In genomic region chr6:26465776-26466175, GRCh38 we compare ENCODE assay signal across 18 cellular contexts. TPM values are rescaled to one million over a fixed set of nuclear protein-coding genes. Genes with fewer than 3 reads are reported as not detected.
DNase-seq lines count a peak whose midpoint lies in the region; ATAC-seq, FAIRE-seq and TF ChIP-seq lines count a peak whose summit lies in the region.
"Had no signal": no experiment of that assay in that cellular context is flagged by ENCODE, and none has a peak within 500 bp of the region (broad histone marks: within the 10 kb centered on the region; RNA-seq: fewer than 3 reads in every experiment).

No MANE protein-coding gene starts in this region.

- H2BK12ac ChIP-seq in trophoblast cell (ENCODE audit: low read length), result no peak overlapping the region

- no peak overlapping the region for H2AK5ac ChIP-seq in trophoblast cell (ENCODE audit: low read length)

- TF ChIP-seq CTCF in K562 (IDR thresholded peaks at IDR 0.05 in 2 of 3, conservative IDR thresholded peaks at IDR 0.05 in 1 of 3; ENCODE audit: insufficient read depth in 2 of 3, low read depth in 1 of 3, low read length in 3 of 3) (no peak), stomach (IDR thresholded peaks at IDR 0.05) (no peak)

- no peak overlapping the region for H4K91ac ChIP-seq in trophoblast cell (ENCODE audit: low read depth, low read length)

- peaks cover 5% of the 10 kb centered on the region for H3K9me1 ChIP-seq in K562 (ENCODE audit: control insufficient read depth, insufficient read depth, low read length)

- no peaks in the 10 kb centered on the region for H3K9me3 ChIP-seq in CD4-positive, alpha-beta memory T cell (ENCODE audit: control insufficient read depth in 1 of 2, low read length in 2 of 2)
- H3K9me3 ChIP-seq in K562 (replicated peaks; ENCODE audit: control insufficient read depth, insufficient read depth, low read depth, low read length), result no peaks in the 10 kb centered on the region
- H3K9me3 ChIP-seq in naive thymus-derived CD4-positive, alpha-beta T cell (ENCODE audit: control insufficient read depth in 2 of 3, low read length in 3 of 3), result no peaks in the 10 kb centered on the region
- peaks cover 2% of the 10 kb centered on the region for H3K9me3 ChIP-seq in trophoblast cell (ENCODE audit: insufficient read depth, low read depth, low read length)
- no peaks in the 10 kb centered on the region for H3K9me3 ChIP-seq in stomach

- H4K20me1 ChIP-seq in K562 (replicated peaks; ENCODE audit: control insufficient read depth, insufficient read depth, low read length), result no peaks in the 10 kb centered on the region

- H3K18ac ChIP-seq in trophoblast cell (ENCODE audit: low read length), result no peak overlapping the region

- POLR2A ChIA-PET in CD4-positive, alpha-beta memory T cell (lab: Charles Lee; ENCODE audit: partially characterized antibody), result interaction anchor here (0.9 to 2.8 kb wide), 2 partner anchors 8 to 11 kb away, joined by 5 to 22 read pairs; no protein-coding TSS in a partner anchor
- POLR2A ChIA-PET in K562 (lab: Yijun Ruan, JAX), result no interaction called here
- POLR2A ChIA-PET in naive thymus-derived CD4-positive, alpha-beta T cell (lab: Charles Lee), result interaction anchor here (0.8 to 1.4 kb wide), 2 partner anchors 10 to 72 kb away, joined by 3 read pairs; partner anchors contain the start of gene HMGN4

- no peak overlapping the region for H3K4me3 ChIP-seq in CD4-positive, alpha-beta memory T cell (ENCODE audit: low read length in 2 of 2)
- no peak overlapping the region for H3K4me3 ChIP-seq in K562
- no peak overlapping the region for H3K4me3 ChIP-seq in naive thymus-derived CD4-positive, alpha-beta T cell (ENCODE audit: low read length)
- no peak overlapping the region for H3K4me3 ChIP-seq in trophoblast cell (ENCODE audit: low read depth, low read length)
- no peak overlapping the region for H3K4me3 ChIP-seq in stomach
- H3K4me3 ChIP-seq: BLaER1, GM12878, GM23338 had no signal

- no peak overlapping the region for H4K8ac ChIP-seq in trophoblast cell (ENCODE audit: low read depth, low read length)

- H3K4me3 Mint-ChIP-seq in activated T-cell treated with anti-CD3 and anti-CD28 coated beads, Interleukin-2, amount 50 U/mL, for 24 hours, result no peak overlapping the region
- H3K4me3 Mint-ChIP-seq in CD4-positive, alpha-beta memory T cell, result no peak overlapping the region
- no peak overlapping the region for H3K4me3 Mint-ChIP-seq in naive thymus-derived CD4-positive, alpha-beta T cell
- H3K4me3 Mint-ChIP-seq: GM23338 had no signal

- no peak for FAIRE-seq in K562 (lab: Jason Lieb, UNC)
- FAIRE-seq: GM12878, GM18507 had no signal

- no peak overlapping the region for H3K4ac ChIP-seq in trophoblast cell (ENCODE audit: low read depth, low read length)

- H3K14ac ChIP-seq in trophoblast cell (ENCODE audit: low read length), result no peak overlapping the region

- 84% methylated on average over 3 of the region's 3 CpGs for WGBS in K562 (ENCODE audit: insufficient coverage, low coverage, missing lambda C conversion rate)
- no CpG with 5 or more reads among the region's 3 CpGs for WGBS in trophoblast cell (ENCODE audit: extremely low coverage, insufficient coverage, insufficient read length)
- 92 to 96% (median 94%) methylated on average over 3 of the region's 3 CpGs for WGBS in stomach, 5 donors

- TF ChIP-seq POLR2A in K562 (conservative IDR thresholded peaks at IDR 0.05) (no peak), stomach (IDR thresholded peaks at IDR 0.05) (no peak)

- no peak overlapping the region for H2BK5ac ChIP-seq in trophoblast cell (ENCODE audit: low read depth, low read length, poor library complexity)

- intact Hi-C loops in CD4-positive, alpha-beta memory T cell (cut with micrococcal nuclease), result no loop called here
- intact Hi-C loops in K562 (cut with micrococcal nuclease), result no loop called here
- intact Hi-C loops in naive thymus-derived CD4-positive, alpha-beta T cell (cut with micrococcal nuclease), result no loop called here
- intact Hi-C loops in stomach (cut with DNase I; ENCODE audit: low total_unique reads), result no loop called here

- H3K27me3 ChIP-seq in CD4-positive, alpha-beta memory T cell (ENCODE audit: insufficient read depth, low read length), result no peaks in the 10 kb centered on the region
- H3K27me3 ChIP-seq in K562 (ENCODE audit: control insufficient read depth in 2 of 2, insufficient read depth in 2 of 2, low read length in 2 of 2), result no peaks in the 10 kb centered on the region
- no peaks in the 10 kb centered on the region for H3K27me3 ChIP-seq in naive thymus-derived CD4-positive, alpha-beta T cell (ENCODE audit: control insufficient read depth in 2 of 2, insufficient read depth in 2 of 2, low read length in 2 of 2)
- H3K27me3 ChIP-seq in trophoblast cell (ENCODE audit: insufficient read depth, low read length), result no peaks in the 10 kb centered on the region
- H3K27me3 ChIP-seq in stomach, result no peaks in the 10 kb centered on the region
- H3K27me3 ChIP-seq: BLaER1 had no signal

- no peak overlapping the region for H3K27ac ChIP-seq in CD4-positive, alpha-beta memory T cell (ENCODE audit: low read depth, low read length)
- H3K27ac ChIP-seq in K562 (ENCODE audit: extremely low read depth, low read depth, low read length), result no peak overlapping the region
- no peak overlapping the region for H3K27ac ChIP-seq in naive thymus-derived CD4-positive, alpha-beta T cell (ENCODE audit: low read depth, low read length)
- H3K27ac ChIP-seq in trophoblast cell (ENCODE audit: low read depth, low read length), result no peak overlapping the region
- no peak overlapping the region for H3K27ac ChIP-seq in stomach
- H3K27ac ChIP-seq: BLaER1 had no signal

- peaks cover 34% of the 10 kb centered on the region for H3K4me1 Mint-ChIP-seq in activated T-cell treated with anti-CD3 and anti-CD28 coated beads, Interleukin-2, amount 50 U/mL, for 24 hours (ENCODE audit: low read depth)
- peaks cover 25 to 43% (median 38%) of the 10 kb centered on the region in 4 donors for H3K4me1 Mint-ChIP-seq in CD4-positive, alpha-beta memory T cell
- H3K4me1 Mint-ChIP-seq in naive thymus-derived CD4-positive, alpha-beta T cell, result peaks cover 27 to 50% (median 41%) of the 10 kb centered on the region in 7 donors
- H3K4me1 Mint-ChIP-seq: GM23338 had no signal

- no peaks in the 10 kb centered on the region for H3K27me3 Mint-ChIP-seq in activated T-cell treated with anti-CD3 and anti-CD28 coated beads, Interleukin-2, amount 50 U/mL, for 24 hours
- H3K27me3 Mint-ChIP-seq in CD4-positive, alpha-beta memory T cell, result no peaks in the 10 kb centered on the region
- H3K27me3 Mint-ChIP-seq in naive thymus-derived CD4-positive, alpha-beta T cell, result no peaks in the 10 kb centered on the region

- peaks cover 94% of the 10 kb centered on the region for H3K36me3 Mint-ChIP-seq in activated T-cell treated with anti-CD3 and anti-CD28 coated beads, Interleukin-2, amount 50 U/mL, for 24 hours (ENCODE audit: low read depth)
- H3K36me3 Mint-ChIP-seq in CD4-positive, alpha-beta memory T cell, result peaks cover 81 to 86% of the 10 kb centered on the region in 2 donors
- peaks cover 38 to 78% (median 70%) of the 10 kb centered on the region in 5 donors for H3K36me3 Mint-ChIP-seq in naive thymus-derived CD4-positive, alpha-beta T cell

- H2AFZ ChIP-seq in K562 (ENCODE audit: low read depth, low read length) (no peak overlapping the region), trophoblast cell (ENCODE audit: insufficient read depth, low read length, poor library complexity) (no peak overlapping the region)
- H2AFZ ChIP-seq: GM23338 had no signal

- no peak overlapping the region for H3K4me2 ChIP-seq in K562 (ENCODE audit: insufficient read depth, low read length)
- no peak overlapping the region for H3K4me2 ChIP-seq in trophoblast cell (ENCODE audit: low read length)
- H3K4me2 ChIP-seq: BLaER1, GM23338 had no signal

- TF ChIP-seq RAD21 in K562 (CRISPR knock-in tag; conservative IDR thresholded peaks at IDR 0.05 in 1 of 2, IDR thresholded peaks at IDR 0.05 in 1 of 2), result no peak

- no peaks in the 10 kb centered on the region for H3K79me1 ChIP-seq in trophoblast cell (ENCODE audit: low read length)

- DNase-seq in activated T-cell treated with anti-CD3 and anti-CD28 coated beads, Interleukin-2, amount 50 U/mL, for 24 hours, result no peak
- DNase-seq in activated T-cell treated with anti-CD3 and anti-CD28 coated beads, Interleukin-2, amount 50 U/mL, for 1 hour, result no peak
- no peak for DNase-seq in CD4-positive, alpha-beta memory T cell
- DNase-seq in K562 (ENCODE audit: extremely low read depth in 1 of 4, low spot score in 3 of 4), result no peak
- no peak for DNase-seq in naive thymus-derived CD4-positive, alpha-beta T cell
- no peak for DNase-seq in trophoblast cell
- no peak for DNase-seq in stomach
- no peak for DNase-seq in NOMO-1 treated with dmso at 0.1 percent for 144 hours (lab: John Stamatoyannopoulos, UW; ENCODE audit: unreplicated experiment)
- DNase-seq: 8988T, AML-193, DMS79, H7 had no signal

- H3K9ac ChIP-seq in K562 (ENCODE audit: insufficient read depth in 1 of 2, low read depth in 2 of 2, low read length in 2 of 2), result no peak overlapping the region
- H3K9ac ChIP-seq in trophoblast cell (ENCODE audit: low read length), result no peak overlapping the region
- H3K9ac ChIP-seq: BLaER1 had no signal

- BruUV-seq in K562 (replicated peaks; lab: Mats Ljungman, UMichigan), result no TSS peak

- CTCF ChIA-PET in CD4-positive, alpha-beta memory T cell (lab: Charles Lee; ENCODE audit: partially characterized antibody), result no interaction called here
- CTCF ChIA-PET in K562 (lab: Yijun Ruan, JAX; ENCODE audit: low intra/inter-chr PET ratio), result no interaction called here
- CTCF ChIA-PET in naive thymus-derived CD4-positive, alpha-beta T cell (lab: Charles Lee), result interaction anchor here (0.6 kb wide), 1 partner anchor 22 kb away, joined by 4 read pairs; no protein-coding TSS in a partner anchor

- TF ChIP-seq EP300 in K562 (IDR thresholded peaks at IDR 0.05; ENCODE audit: low read length), result no peak
- no peak for TF ChIP-seq EP300 in stomach (IDR thresholded peaks at IDR 0.05)

- peak overlapping the region; percentile 24 for H3K27ac Mint-ChIP-seq in activated T-cell treated with anti-CD3 and anti-CD28 coated beads, Interleukin-2, amount 50 U/mL, for 24 hours
- peak overlapping the region in 4 of 7 donors; percentile 29 to 66 (median 46) for H3K27ac Mint-ChIP-seq in CD4-positive, alpha-beta memory T cell
- peak overlapping the region in 5 of 9 donors; percentile 17 to 55 (median 33) for H3K27ac Mint-ChIP-seq in naive thymus-derived CD4-positive, alpha-beta T cell
- H3K27ac Mint-ChIP-seq: GM23338 had no signal

- H3K23ac ChIP-seq in trophoblast cell (ENCODE audit: low read length), result no peak overlapping the region

- no peaks in the 10 kb centered on the region for H3K79me2 ChIP-seq in K562 (ENCODE audit: control insufficient read depth, insufficient read depth, low read length)
- no peaks in the 10 kb centered on the region for H3K79me2 ChIP-seq in trophoblast cell (ENCODE audit: control insufficient read depth, insufficient read depth, low read length, poor library complexity)

- H3K4me1 ChIP-seq in CD4-positive, alpha-beta memory T cell (ENCODE audit: insufficient read depth, low read length), result peaks cover 27% of the 10 kb centered on the region
- H3K4me1 ChIP-seq in K562 (replicated peaks in 1 of 2; ENCODE audit: control insufficient read depth in 2 of 2, insufficient read depth in 2 of 2, low read length in 2 of 2), result no peaks in the 10 kb centered on the region
- peaks cover 8 to 13% of the 10 kb centered on the region in 2 donors for H3K4me1 ChIP-seq in naive thymus-derived CD4-positive, alpha-beta T cell (ENCODE audit: control insufficient read depth in 2 of 2, insufficient read depth in 2 of 2, low read length in 2 of 2)
- no peaks in the 10 kb centered on the region for H3K4me1 ChIP-seq in trophoblast cell (ENCODE audit: control insufficient read depth in 1 of 2, insufficient read depth in 2 of 2, low read length in 2 of 2)
- H3K4me1 ChIP-seq in stomach, result peaks cover 10 to 34% (median 15%) of the 10 kb centered on the region in 4 donors

- in situ Hi-C loops in K562 (cut with MboI), result no loop called here

- no peaks in the 10 kb centered on the region for H3K9me3 Mint-ChIP-seq in activated T-cell treated with anti-CD3 and anti-CD28 coated beads, Interleukin-2, amount 50 U/mL, for 24 hours
- no peaks in the 10 kb centered on the region for H3K9me3 Mint-ChIP-seq in CD4-positive, alpha-beta memory T cell
- peaks cover 0 to 2% (median 0%) of the 10 kb centered on the region in 11 donors for H3K9me3 Mint-ChIP-seq in naive thymus-derived CD4-positive, alpha-beta T cell
- H3K9me3 Mint-ChIP-seq: GM23338 had no signal

- peaks cover 72% of the 10 kb centered on the region for H3K36me3 ChIP-seq in CD4-positive, alpha-beta memory T cell (ENCODE audit: insufficient read depth, low read length)
- H3K36me3 ChIP-seq in K562 (ENCODE audit: control insufficient read depth, insufficient read depth, low read length) (peaks cover 75% of the 10 kb centered on the region), trophoblast cell (ENCODE audit: control insufficient read depth in 1 of 2, insufficient read depth in 2 of 2, low read length in 2 of 2) (peaks cover 42 to 71% of the 10 kb centered on the region in 2 experiments), stomach (peaks cover 67 to 89% (median 81%) of the 10 kb centered on the region in 4 donors)
- H3K36me3 ChIP-seq in naive thymus-derived CD4-positive, alpha-beta T cell (ENCODE audit: control insufficient read depth in 2 of 3, insufficient read depth in 3 of 3, low read length in 3 of 3), result peaks cover 40 to 76% (median 51%) of the 10 kb centered on the region in 3 experiments

- H4K12ac ChIP-seq in trophoblast cell (ENCODE audit: low read depth, low read length), result no peak overlapping the region

- H2BK120ac ChIP-seq in trophoblast cell (ENCODE audit: insufficient read depth, low read length, poor library complexity), result no peak overlapping the region

- no peak for ATAC-seq in K562
- ATAC-seq in naive thymus-derived CD4-positive, alpha-beta T cell, result no peak
- ATAC-seq: GM12878, GM23338 had no signal

RNA-seq across cellular contexts. Expression of gene BTN2A1, which starts 8.0 kb away (rescaled TPM):
- 10 to 100 TPM; 57.0 to 62.8 TPM for total RNA-seq in CD4-positive, alpha-beta memory T cell
- 10 to 100 TPM; 10.9 to 15.9 TPM for polyA plus RNA-seq in CD4-positive, alpha-beta memory T cell
- 41.4 and 45.8 TPM in 2 replicates for total RNA-seq in K562 (2011; cell fraction: chromatin; rRNA removed; ENCODE audit: low replicate concordance)
- total RNA-seq in K562 (2011; cell fraction: nucleolus; rRNA removed), result 30.1 and 32.4 TPM in 2 replicates
- total RNA-seq in K562 (2011; cell fraction: nucleoplasm; rRNA removed), result 28.4 and 29.5 TPM in 2 replicates
- 6.7 and 6.8 TPM in 2 replicates for total RNA-seq in K562 (2014; rRNA removed)
- total RNA-seq in K562 (2014; rRNA removed; fragmentation: Illumina TruSeq; extraction: Trizol), result 17.2 and 17.6 TPM in 2 replicates
- 15.9 and 16.2 TPM in 2 replicates for total RNA-seq in K562 (2015; rRNA removed; fragmentation: Illumina TruSeq; extraction: Trizol)
- 13.0 and 13.5 TPM in 2 replicates for total RNA-seq in K562 (2021)
- polyA plus RNA-seq in K562 (2011; rRNA removed), result 18.9 and 23.2 TPM in 2 replicates
- 13.3 and 16.1 TPM in 2 replicates for polyA plus RNA-seq in K562 (2011; cell fraction: cytosol; rRNA removed)
- polyA plus RNA-seq in K562 (2011; cell fraction: nucleus; rRNA removed), result 33.9 and 39.5 TPM in 2 replicates
- polyA plus RNA-seq in K562 (2012), result 12.6 and 22.3 TPM in 2 replicates
- polyA plus RNA-seq in K562 (2014; fragmentation: Illumina TruSeq; extraction: Trizol), result 19.4 and 22.1 TPM in 2 replicates
- polyA plus RNA-seq in K562 (2014; fragmentation: Nextera tagmentation; extraction: Ambion mirVana), result 10 to 100 TPM in 1 of 2 experiments, 1 to 10 TPM in 1; 7.0 to 16.4 TPM
- 18.0 and 21.7 TPM in 2 replicates for polyA plus RNA-seq in K562 (2014; rRNA removed)
- polyA minus RNA-seq in K562 (2011; rRNA and poly(A)+ RNA removed), result 22.7 and 32.0 TPM in 2 replicates
- polyA minus RNA-seq in K562 (2011; cell fraction: cytosol; rRNA and poly(A)+ RNA removed), result 6.4 and 8.2 TPM in 2 replicates
- polyA minus RNA-seq in K562 (2011; cell fraction: nucleus; rRNA and poly(A)+ RNA removed), result 11.0 and 19.7 TPM in 2 replicates
- total RNA-seq in naive thymus-derived CD4-positive, alpha-beta T cell, result 10 to 100 TPM; 29.0 to 54.6 (median 37.2) TPM
- polyA plus RNA-seq in naive thymus-derived CD4-positive, alpha-beta T cell, result 10 to 100 TPM in 1 of 2 donors, 1 to 10 TPM in 1; 9.7 to 13.1 TPM
- polyA plus RNA-seq in trophoblast cell (2013), result 10.4 and 10.6 TPM in 2 replicates
- total RNA-seq in stomach, result 10 to 100 TPM in 3 of 5 donors, 1 to 10 TPM in 2; 2.9 to 16.9 (median 14.6) TPM
- 10 to 100 TPM in 1 of 3 donors, 1 to 10 TPM in 2; 7.0 to 14.2 (median 7.2) TPM for polyA plus RNA-seq in stomach

RNA-seq across cellular contexts. Expression of gene BTN3A3, which starts 25.5 kb away (rescaled TPM):
- total RNA-seq in CD4-positive, alpha-beta memory T cell, result 100 to 1,000 TPM; 211 to 215 TPM
- 10 to 100 TPM; 72.7 to 72.9 TPM for polyA plus RNA-seq in CD4-positive, alpha-beta memory T cell
- total RNA-seq in K562 (2011; cell fraction: chromatin; rRNA removed; ENCODE audit: low replicate concordance), result 19.6 and 24.0 TPM in 2 replicates
- 4.6 and 4.8 TPM in 2 replicates for total RNA-seq in K562 (2011; cell fraction: nucleolus; rRNA removed)
- total RNA-seq in K562 (2011; cell fraction: nucleoplasm; rRNA removed), result 16.4 and 24.1 TPM in 2 replicates
- total RNA-seq in K562 (2014; rRNA removed) (0.45 and 1.0 TPM in 2 replicates), K562 (2014; rRNA removed; fragmentation: Illumina TruSeq; extraction: Trizol) (1.2 and 1.4 TPM in 2 replicates), K562 (2015; rRNA removed; fragmentation: Illumina TruSeq; extraction: Trizol) (0.98 and 1.3 TPM in 2 replicates), K562 (2021) (1.4 and 1.5 TPM in 2 replicates), stomach (10 to 100 TPM in 3 of 5 donors, 1 to 10 TPM in 2; 7.4 to 77.2 (median 12.5) TPM)
- polyA plus RNA-seq in K562 (2011; rRNA removed) (3.5 and 7.6 TPM in 2 replicates), K562 (2014; fragmentation: Illumina TruSeq; extraction: Trizol) (0.71 and 1.00 TPM in 2 replicates), K562 (2014; fragmentation: Nextera tagmentation; extraction: Ambion mirVana) (under 1 TPM; 0.21 to 0.41 TPM), K562 (2014; rRNA removed) (1.1 and 1.3 TPM in 2 replicates), stomach (1 to 10 TPM; 2.6 to 7.6 (median 4.3) TPM)
- 0.51 and 1.6 TPM in 2 replicates for polyA plus RNA-seq in K562 (2011; cell fraction: cytosol; rRNA removed)
- polyA plus RNA-seq in K562 (2011; cell fraction: nucleus; rRNA removed), result 24.8 and 44.0 TPM in 2 replicates
- polyA plus RNA-seq in K562 (2012), result 1.1 and 3.0 TPM in 2 replicates
- 5.6 and 15.4 TPM in 2 replicates for polyA minus RNA-seq in K562 (2011; rRNA and poly(A)+ RNA removed)
- polyA minus RNA-seq in K562 (2011; cell fraction: cytosol; rRNA and poly(A)+ RNA removed), result 0.19 and 0.82 TPM in 2 replicates
- polyA minus RNA-seq in K562 (2011; cell fraction: nucleus; rRNA and poly(A)+ RNA removed), result 3.4 and 18.0 TPM in 2 replicates
- total RNA-seq in naive thymus-derived CD4-positive, alpha-beta T cell, result 100 to 1,000 TPM in 3 of 5 experiments, 10 to 100 TPM in 2; 79.1 to 183 (median 119) TPM
- 10 to 100 TPM; 71.4 to 96.2 TPM for polyA plus RNA-seq in naive thymus-derived CD4-positive, alpha-beta T cell
- polyA plus RNA-seq in trophoblast cell (2013), result 0.37 and 0.45 TPM in 2 replicates

RNA-seq across cellular contexts. Expression of gene BTN1A1, which starts 34.3 kb away (rescaled TPM):
- not detected for total RNA-seq in CD4-positive, alpha-beta memory T cell
- polyA plus RNA-seq in CD4-positive, alpha-beta memory T cell, result under 1 TPM in 1 of 2 donors, not detected in 1; 0.08 TPM
- not detected in 2 replicates for total RNA-seq in K562 (2011; cell fraction: chromatin; rRNA removed; ENCODE audit: low replicate concordance)
- total RNA-seq in K562 (2011; cell fraction: nucleolus; rRNA removed), result not detected in 2 replicates
- not detected in 2 replicates for total RNA-seq in K562 (2011; cell fraction: nucleoplasm; rRNA removed)
- total RNA-seq in K562 (2014; rRNA removed) (0.09 TPM in 1 of 2 replicates, not detected in the other), K562 (2014; rRNA removed; fragmentation: Illumina TruSeq; extraction: Trizol) (0.15 TPM in 1 of 2 replicates, not detected in the other), K562 (2015; rRNA removed; fragmentation: Illumina TruSeq; extraction: Trizol) (not detected in 2 replicates), K562 (2021) (0.09 TPM in 1 of 2 replicates, not detected in the other), stomach (not detected)
- polyA plus RNA-seq in K562 (2011; rRNA removed) (0.04 TPM in 2 replicates), K562 (2014; fragmentation: Illumina TruSeq; extraction: Trizol) (0.06 TPM in 1 of 2 replicates, not detected in the other), K562 (2014; fragmentation: Nextera tagmentation; extraction: Ambion mirVana) (under 1 TPM in 1 of 2 experiments, not detected in 1; 0.01 TPM), K562 (2014; rRNA removed) (not detected in 2 replicates), stomach (not detected)
- polyA plus RNA-seq in K562 (2011; cell fraction: cytosol; rRNA removed), result 0.01 TPM in 1 of 2 replicates, not detected in the other
- not detected in 2 replicates for polyA plus RNA-seq in K562 (2011; cell fraction: nucleus; rRNA removed)
- polyA plus RNA-seq in K562 (2012), result 0.04 and 0.05 TPM in 2 replicates
- polyA minus RNA-seq in K562 (2011; rRNA and poly(A)+ RNA removed), result not detected in 2 replicates
- polyA minus RNA-seq in K562 (2011; cell fraction: cytosol; rRNA and poly(A)+ RNA removed), result not detected in 2 replicates
- polyA minus RNA-seq in K562 (2011; cell fraction: nucleus; rRNA and poly(A)+ RNA removed), result not detected in 2 replicates
- total RNA-seq in naive thymus-derived CD4-positive, alpha-beta T cell, result not detected
- not detected for polyA plus RNA-seq in naive thymus-derived CD4-positive, alpha-beta T cell
- 0.01 TPM in 1 of 2 replicates, not detected in the other for polyA plus RNA-seq in trophoblast cell (2013)
- total RNA-seq: G401, H7, HT-29 had no signal
